In genomic region chr3:20023663-20024417, GRCh38 we compare ENCODE assay signal across 11 cellular contexts. TPM values are rescaled to one million over a fixed set of nuclear protein-coding genes. Genes with fewer than 3 reads are reported as not detected.
DNase-seq lines count a peak whose midpoint lies in the region; ATAC-seq and TF ChIP-seq lines count a peak whose summit lies in the region.
"Had no signal": no experiment of that assay in that cellular context is flagged by ENCODE, and none has a peak within 500 bp of the region (broad histone marks: within the 10 kb centered on the region; RNA-seq: fewer than 3 reads in every experiment).

No MANE protein-coding gene starts in this region.

- no peaks in the 10 kb centered on the region for H3K9me2 ChIP-seq in PC-3 (replicated peaks; ENCODE audit: low read length)

- ATAC-seq in PC-3, result peak; percentile 44
- ATAC-seq in GM21528 (IDR thresholded peaks at IDR 0.05; ENCODE audit: low FRiP score, unreplicated experiment), result no peak

- peak overlapping the region; percentile 37 for H3K4me3 Mint-ChIP-seq in endothelial cell (ENCODE audit: unreplicated experiment)
- no peak overlapping the region for H3K4me3 Mint-ChIP-seq in activated T-helper 1 cell treated with anti-CD3 and anti-CD28 coated beads, Interleukin-12 subunit alpha, Interleukin-12 subunit beta, Interleukin-2, Interleukin-4 antibody, amounts not matched to agents 30 ng/mL and 10 ng/mL and 1 ng/mL, durations not matched to agents 14 hours and 24 hours and 36 hours

- peaks cover 1% of the 10 kb centered on the region for H3K27me3 Mint-ChIP-seq in endothelial cell (ENCODE audit: unreplicated experiment)
- no peaks in the 10 kb centered on the region for H3K27me3 Mint-ChIP-seq in activated T-helper 1 cell treated with anti-CD3 and anti-CD28 coated beads, Interleukin-12 subunit alpha, Interleukin-12 subunit beta, Interleukin-2, Interleukin-4 antibody, amounts not matched to agents 30 ng/mL and 10 ng/mL and 1 ng/mL, durations not matched to agents 14 hours and 24 hours and 36 hours (ENCODE audit: insufficient read depth)

- H3K4me3 ChIP-seq in PC-3 (ENCODE audit: low read length) (no peak overlapping the region), thyroid gland (replicated peaks in 1 of 3) (no peak overlapping the region)

- TF ChIP-seq CTCF in PC-3 (conservative IDR thresholded peaks at IDR 0.05; ENCODE audit: low read depth, low read length) (no peak), endothelial cell (IDR thresholded peaks at IDR 0.05; ENCODE audit: unreplicated experiment) (no peak), thyroid gland (IDR thresholded peaks at IDR 0.05) (no peak), GM10248 (IDR thresholded peaks at IDR 0.05; ENCODE audit: control extremely low read depth, extremely low read depth, low read depth, missing control alignments) (no peak)

- H3K9ac ChIP-seq in PC-3 (ENCODE audit: low read length), result no peak overlapping the region

- no peak overlapping the region for H2AFZ ChIP-seq in PC-3 (ENCODE audit: low read length)

- no peaks in the 10 kb centered on the region for H3K9me3 ChIP-seq in PC-3 (ENCODE audit: low read length)
- no peaks in the 10 kb centered on the region for H3K9me3 ChIP-seq in thyroid gland

- H3K79me2 ChIP-seq in PC-3 (ENCODE audit: low read length), result no peaks in the 10 kb centered on the region

- 60 to 62% methylated on average over 2 of the region's 2 CpGs for WGBS in thyroid gland, 2 donors

- no peaks in the 10 kb centered on the region for H3K36me3 Mint-ChIP-seq in endothelial cell (ENCODE audit: low read depth, unreplicated experiment)
- no peaks in the 10 kb centered on the region for H3K36me3 Mint-ChIP-seq in activated T-helper 1 cell treated with anti-CD3 and anti-CD28 coated beads, Interleukin-12 subunit alpha, Interleukin-12 subunit beta, Interleukin-2, Interleukin-4 antibody, amounts not matched to agents 30 ng/mL and 10 ng/mL and 1 ng/mL, durations not matched to agents 14 hours and 24 hours and 36 hours (ENCODE audit: low read depth)

- peaks cover 11% of the 10 kb centered on the region for H3K4me1 ChIP-seq in PC-3 (ENCODE audit: insufficient read depth, low read length)
- peaks cover 9 to 10% of the 10 kb centered on the region in 2 donors for H3K4me1 ChIP-seq in thyroid gland

- no peak overlapping the region for H3K4me2 ChIP-seq in PC-3 (ENCODE audit: low read length)

- intact Hi-C loops in PC-3 (cut with micrococcal nuclease) (no loop called here), thyroid gland (cut with DNase I) (no loop called here)
- intact Hi-C loops in activated T-helper 1 cell treated with anti-CD3 and anti-CD28 coated beads, Interleukin-12 subunit alpha, Interleukin-12 subunit beta, Interleukin-2, Interleukin-4 antibody, amounts not matched to agents 30 ng/mL and 10 ng/mL and 1 ng/mL, durations not matched to agents 14 hours and 24 hours and 36 hours (cut with micrococcal nuclease), result no loop called here

- peaks cover 31% of the 10 kb centered on the region for H3K4me1 Mint-ChIP-seq in endothelial cell (ENCODE audit: unreplicated experiment)
- H3K4me1 Mint-ChIP-seq in activated T-helper 1 cell treated with anti-CD3 and anti-CD28 coated beads, Interleukin-12 subunit alpha, Interleukin-12 subunit beta, Interleukin-2, Interleukin-4 antibody, amounts not matched to agents 30 ng/mL and 10 ng/mL and 1 ng/mL, durations not matched to agents 14 hours and 24 hours and 36 hours (ENCODE audit: low read depth), result no peaks in the 10 kb centered on the region

- H3K9me3 Mint-ChIP-seq in endothelial cell (ENCODE audit: unreplicated experiment), result no peaks in the 10 kb centered on the region
- H3K9me3 Mint-ChIP-seq in activated T-helper 1 cell treated with anti-CD3 and anti-CD28 coated beads, Interleukin-12 subunit alpha, Interleukin-12 subunit beta, Interleukin-2, Interleukin-4 antibody, amounts not matched to agents 30 ng/mL and 10 ng/mL and 1 ng/mL, durations not matched to agents 14 hours and 24 hours and 36 hours, result no peaks in the 10 kb centered on the region

- no peaks in the 10 kb centered on the region for H3F3A ChIP-seq in PC-3 (ENCODE audit: low read length, unreplicated experiment)

- DNase-seq in PC-3 (no peak), endothelial cell (ENCODE audit: low spot score) (peak; percentile 11), midbrain (lab: John Stamatoyannopoulos, UW) (peak; percentile 55), thyroid gland (peak; percentile 23 to 31), GM10248 (ENCODE audit: extremely low spot score) (no peak), GF-D8 (lab: John Stamatoyannopoulos, UW) (no peak)
- no peak for DNase-seq in activated T-helper 1 cell treated with anti-CD3 and anti-CD28 coated beads, Interleukin-12 subunit alpha, Interleukin-12 subunit beta, Interleukin-2, Interleukin-4 antibody, amounts not matched to agents 30 ng/mL and 10 ng/mL and 1 ng/mL, durations not matched to agents 14 hours and 24 hours and 36 hours (ENCODE audit: low spot score)
- DNase-seq: NCI-H510A treated with DMSO at 0.1 percent for 48 hours; stimulated activated CD4-positive, alpha-beta T cell treated with anti-CD3 and anti-CD28 coated beads, Interleukin-15, amount 100 ng/mL, for 24 hours had no signal

- H4K20me1 ChIP-seq in PC-3 (ENCODE audit: low read length), result no peaks in the 10 kb centered on the region

- no peak for TF ChIP-seq POLR2A in thyroid gland (IDR thresholded peaks at IDR 0.05)

- H3K27ac Mint-ChIP-seq in endothelial cell (ENCODE audit: unreplicated experiment), result peak overlapping the region; percentile 91
- H3K27ac Mint-ChIP-seq in activated T-helper 1 cell treated with anti-CD3 and anti-CD28 coated beads, Interleukin-12 subunit alpha, Interleukin-12 subunit beta, Interleukin-2, Interleukin-4 antibody, amounts not matched to agents 30 ng/mL and 10 ng/mL and 1 ng/mL, durations not matched to agents 14 hours and 24 hours and 36 hours, result no peak overlapping the region

- H3K27ac ChIP-seq in PC-3 (ENCODE audit: low read length) (no peak overlapping the region), thyroid gland (peak overlapping the region in 1 of 3 donors; percentile 21)

- H3K27me3 ChIP-seq in PC-3 (ENCODE audit: low read length) (no peaks in the 10 kb centered on the region), thyroid gland (no peaks in the 10 kb centered on the region)

- H3K36me3 ChIP-seq in PC-3 (ENCODE audit: low read depth, low read length), result no peaks in the 10 kb centered on the region
- no peaks in the 10 kb centered on the region for H3K36me3 ChIP-seq in thyroid gland

- no TSS peak for BruUV-seq in PC-3 (replicated peaks; lab: Mats Ljungman, UMichigan)

- CTCF ChIA-PET in PC-3 (lab: Charles Lee), result interaction anchor here (0.6 to 0.7 kb wide), 2 partner anchors 17 to 695 kb away, joined by 7 to 11 read pairs; no protein-coding TSS in a partner anchor
- CTCF ChIA-PET in GM10248 (lab: Yijun Ruan, JAX), result interaction anchor here (1.0 kb wide), 1 partner anchor 17 kb away, joined by 3 read pairs; no protein-coding TSS in a partner anchor

- POLR2A ChIA-PET in PC-3 (lab: Charles Lee; ENCODE audit: unreplicated experiment), result no interaction called here
- POLR2A ChIA-PET in GM10248 (lab: Yijun Ruan, JAX), result no interaction called here

RNA-seq across cellular contexts. Expression of gene PP2D1, which starts 11.8 kb away (rescaled TPM):
- total RNA-seq in PC-3 (2014; rRNA removed) (not detected in 2 replicates), endothelial cell (ENCODE audit: unreplicated experiment) (not detected), thyroid gland (not detected)
- not detected in 2 replicates for total RNA-seq in activated T-helper 1 cell treated with anti-CD3 and anti-CD28 coated beads, Interleukin-12 subunit alpha, Interleukin-12 subunit beta, Interleukin-2, Interleukin-4 antibody, amounts not matched to agents 30 ng/mL and 10 ng/mL and 1 ng/mL, durations not matched to agents 14 hours and 24 hours and 36 hours
- total RNA-seq: bronchial epithelial cell had no signal

RNA-seq across cellular contexts. Expression of gene KAT2B, which starts 16.4 kb away (rescaled TPM):
- 10.9 and 11.9 TPM in 2 replicates for total RNA-seq in PC-3 (2014; rRNA removed)
- total RNA-seq in endothelial cell (ENCODE audit: unreplicated experiment), result 15.9 TPM
- total RNA-seq in thyroid gland, result 100 to 1,000 TPM in 1 of 4 donors, 10 to 100 TPM in 3; 57.2 to 122 (median 74.9) TPM
- total RNA-seq in activated T-helper 1 cell treated with anti-CD3 and anti-CD28 coated beads, Interleukin-12 subunit alpha, Interleukin-12 subunit beta, Interleukin-2, Interleukin-4 antibody, amounts not matched to agents 30 ng/mL and 10 ng/mL and 1 ng/mL, durations not matched to agents 14 hours and 24 hours and 36 hours, result 25.1 and 38.5 TPM in 2 replicates

Comparison
In these comparisons a context has a peak if more than half of its experiments do, and no peak if none do; other contexts are left out.
1. DNase-seq: peak in endothelial cell (single experiment), midbrain (single experiment) and thyroid gland (2 of 2); none in PC-3 (single experiment), GM10248 (single experiment), GF-D8 (single experiment) and activated T-helper 1 cell treated with anti-CD3 and anti-CD28 coated beads, Interleukin-12 subunit alpha, Interleukin-12 subunit beta, Interleukin-2, Interleukin-4 antibody, amounts not matched to agents 30 ng/mL and 10 ng/mL and 1 ng/mL, durations not matched to agents 14 hours and 24 hours and 36 hours (single experiment).